In genomic region chr11:72716291-72716690, GRCh38 we compare ENCODE assay signal across 1 cellular context.
A peak's percentile ranks its signal among the peaks of the same experiment; 100 is the strongest.
TF ChIP-seq lines count a peak whose summit lies in the region.

No MANE protein-coding gene starts in this region.

TF ChIP-seq in K562, 482 proteins besides CTCF, POLR2A, EP300 and RAD21:
- TF ChIP-seq RFX1 (IDR thresholded peaks at IDR 0.05) (peak; percentile 51; the same call in 1 of the 2 replicates), NR4A1 (CRISPR knock-in tag; IDR thresholded peaks at IDR 0.05) (no peak), NR4A1 (tag; IDR thresholded peaks at IDR 0.05) (no peak), SAP30 (IDR thresholded peaks at IDR 0.05; ENCODE audit: borderline replicate concordance, insufficient read depth, low read depth, low read length, poor library complexity, severe bottlenecking) (no peak)
- TF ChIP-seq, protein P1, sequence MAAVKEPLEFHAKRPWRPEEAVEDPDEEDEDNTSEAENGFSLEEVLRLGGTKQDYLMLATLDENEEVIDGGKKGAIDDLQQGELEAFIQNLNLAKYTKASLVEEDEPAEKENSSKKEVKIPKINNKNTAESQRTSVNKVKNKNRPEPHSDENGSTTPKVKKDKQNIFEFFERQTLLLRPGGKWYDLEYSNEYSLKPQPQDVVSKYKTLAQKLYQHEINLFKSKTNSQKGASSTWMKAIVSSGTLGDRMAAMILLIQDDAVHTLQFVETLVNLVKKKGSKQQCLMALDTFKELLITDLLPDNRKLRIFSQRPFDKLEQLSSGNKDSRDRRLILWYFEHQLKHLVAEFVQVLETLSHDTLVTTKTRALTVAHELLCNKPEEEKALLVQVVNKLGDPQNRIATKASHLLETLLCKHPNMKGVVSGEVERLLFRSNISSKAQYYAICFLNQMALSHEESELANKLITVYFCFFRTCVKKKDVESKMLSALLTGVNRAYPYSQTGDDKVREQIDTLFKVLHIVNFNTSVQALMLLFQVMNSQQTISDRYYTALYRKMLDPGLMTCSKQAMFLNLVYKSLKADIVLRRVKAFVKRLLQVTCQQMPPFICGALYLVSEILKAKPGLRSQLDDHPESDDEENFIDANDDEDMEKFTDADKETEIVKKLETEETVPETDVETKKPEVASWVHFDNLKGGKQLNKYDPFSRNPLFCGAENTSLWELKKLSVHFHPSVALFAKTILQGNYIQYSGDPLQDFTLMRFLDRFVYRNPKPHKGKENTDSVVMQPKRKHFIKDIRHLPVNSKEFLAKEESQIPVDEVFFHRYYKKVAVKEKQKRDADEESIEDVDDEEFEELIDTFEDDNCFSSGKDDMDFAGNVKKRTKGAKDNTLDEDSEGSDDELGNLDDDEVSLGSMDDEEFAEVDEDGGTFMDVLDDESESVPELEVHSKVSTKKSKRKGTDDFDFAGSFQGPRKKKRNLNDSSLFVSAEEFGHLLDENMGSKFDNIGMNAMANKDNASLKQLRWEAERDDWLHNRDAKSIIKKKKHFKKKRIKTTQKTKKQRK (IDR thresholded peaks at IDR 0.05; ENCODE audit: borderline replicate concordance, low read depth, low read length): no peak
TF ChIP-seq in K562: peak in this region for 1.
